In the genomic region with DNA sequence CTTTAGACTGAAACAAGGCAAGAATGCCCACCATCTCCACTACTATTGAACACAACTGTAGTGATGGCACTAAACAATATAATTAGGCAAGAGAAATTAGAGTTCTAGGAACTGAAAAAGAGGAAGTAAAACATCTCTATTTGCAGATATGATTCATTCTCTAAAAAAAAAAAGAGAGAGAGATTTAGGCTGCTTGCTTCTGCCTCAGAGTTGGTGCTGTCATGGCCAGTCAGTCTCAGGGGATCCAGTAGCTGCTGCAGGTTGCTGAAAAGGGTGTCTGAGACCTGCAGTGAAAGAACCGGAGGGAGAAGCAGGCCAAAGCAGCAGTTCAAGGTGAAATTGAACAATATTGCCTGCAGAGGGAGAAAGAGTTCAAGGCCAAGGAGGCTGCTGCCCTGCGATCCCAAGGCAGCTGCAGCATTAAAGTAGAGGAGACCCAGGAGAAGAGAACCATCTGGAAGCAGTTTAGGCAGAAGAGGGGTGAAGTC, we compare ENCODE assay signal across 9 cellular contexts.
DNase-seq lines count a peak whose midpoint lies in the region; ATAC-seq and TF ChIP-seq lines count a peak whose summit lies in the region.
"Had no signal": no experiment of that assay in that cellular context is flagged by ENCODE, and none has a peak within 500 bp of the region (broad histone marks: within the 10 kb centered on the region; RNA-seq: fewer than 3 reads in every experiment).

No MANE protein-coding gene starts in this region.

- no peaks in the 10 kb centered on the region for H3K27me3 ChIP-seq in NT2/D1 (ENCODE audit: insufficient read depth, insufficient read length)
- H3K27me3 ChIP-seq in effector memory CD4-positive, alpha-beta T cell (replicated peaks; ENCODE audit: control insufficient read depth, insufficient read depth, low read length, poor library complexity, severe bottlenecking) = no peaks in the 10 kb centered on the region
- H3K27me3 ChIP-seq: adrenal gland had no signal

- no peaks in the 10 kb centered on the region for H3K9me3 Mint-ChIP-seq in stimulated activated naive CD8-positive, alpha-beta T cell treated with anti-CD3 and anti-CD28 coated beads, Interleukin-15, amount 100 ng/mL, for 72 hours

- H3K27ac Mint-ChIP-seq in stimulated activated naive CD8-positive, alpha-beta T cell treated with anti-CD3 and anti-CD28 coated beads, Interleukin-15, amount 100 ng/mL, for 72 hours = no peak overlapping the region

- peak; percentile 27 for TF ChIP-seq CTCF in foreskin fibroblast (IDR thresholded peaks at IDR 0.05; ENCODE audit: low read depth, low read length)

- H3K4me3 Mint-ChIP-seq in stimulated activated naive CD8-positive, alpha-beta T cell treated with anti-CD3 and anti-CD28 coated beads, Interleukin-15, amount 100 ng/mL, for 72 hours = no peak overlapping the region

- peak; percentile 4 for DNase-seq in stimulated activated naive CD8-positive, alpha-beta T cell treated with anti-CD3 and anti-CD28 coated beads, Interleukin-15, Interleukin-2, amounts not matched to agents 100 U/mL and 50 U/mL, for 24 hours
- DNase-seq in stimulated activated naive CD8-positive, alpha-beta T cell treated with anti-CD3 and anti-CD28 coated beads, Interleukin-15, amount 100 ng/mL, for 72 hours = no peak
- DNase-seq in NT2/D1 (ENCODE audit: low read depth, low spot score) (peak; percentile 15), foreskin fibroblast (peak in 1 of 2 donors; percentile 15), substantia nigra (lab: John Stamatoyannopoulos, UW) (no peak), NCI-H2107 treated with DMSO at 0.1 percent for 48 hours (lab: John Stamatoyannopoulos, UW; ENCODE audit: unreplicated experiment) (no peak)
- no peak for DNase-seq in effector memory CD4-positive, alpha-beta T cell

- H3K4me1 ChIP-seq in NT2/D1 (ENCODE audit: insufficient read depth, insufficient read length) = no peaks in the 10 kb centered on the region
- H3K4me1 ChIP-seq in effector memory CD4-positive, alpha-beta T cell (ENCODE audit: control insufficient read depth, insufficient read depth, low read length, poor library complexity, severe bottlenecking) = no peaks in the 10 kb centered on the region
- H3K4me1 ChIP-seq: adrenal gland had no signal

- peaks cover 4% of the 10 kb centered on the region for H3K36me3 ChIP-seq in NT2/D1 (ENCODE audit: insufficient read depth, insufficient read length, low read length)
- H3K36me3 ChIP-seq in effector memory CD4-positive, alpha-beta T cell (ENCODE audit: control insufficient read depth, insufficient read depth, low read length) = peaks cover 10% of the 10 kb centered on the region
- H3K36me3 ChIP-seq: adrenal gland had no signal

- no peak overlapping the region for H3K9ac ChIP-seq in NT2/D1 (ENCODE audit: insufficient read length, low read depth)

- peak; percentile 71 for ATAC-seq in stimulated activated naive CD8-positive, alpha-beta T cell treated with anti-CD3 and anti-CD28 coated beads, Interleukin-15, Interleukin-2, amounts not matched to agents 100 U/mL and 50 U/mL, for 24 hours
- no peak for ATAC-seq in stimulated activated naive CD8-positive, alpha-beta T cell treated with anti-CD3 and anti-CD28 coated beads, Interleukin-15, amount 100 ng/mL, for 72 hours
- peak; percentile 99 for ATAC-seq in HG02884 (IDR thresholded peaks at IDR 0.05; ENCODE audit: unreplicated experiment)

- no peaks in the 10 kb centered on the region for H3K9me3 ChIP-seq in NT2/D1 (ENCODE audit: insufficient read depth, low read length)
- H3K9me3 ChIP-seq in effector memory CD4-positive, alpha-beta T cell (ENCODE audit: control insufficient read depth, low read length) = no peaks in the 10 kb centered on the region
- H3K9me3 ChIP-seq: adrenal gland had no signal

- peaks cover 6% of the 10 kb centered on the region for H3K4me1 Mint-ChIP-seq in stimulated activated naive CD8-positive, alpha-beta T cell treated with anti-CD3 and anti-CD28 coated beads, Interleukin-15, amount 100 ng/mL, for 72 hours

- H3K27me3 Mint-ChIP-seq in stimulated activated naive CD8-positive, alpha-beta T cell treated with anti-CD3 and anti-CD28 coated beads, Interleukin-15, amount 100 ng/mL, for 72 hours = no peaks in the 10 kb centered on the region

- no peak overlapping the region for H3K27ac ChIP-seq in substantia nigra (ENCODE audit: low read depth, low read length, poor library complexity, severe bottlenecking)
- no peak overlapping the region for H3K27ac ChIP-seq in effector memory CD4-positive, alpha-beta T cell (ENCODE audit: insufficient read depth, low read length, poor library complexity, severe bottlenecking)
- H3K27ac ChIP-seq: adrenal gland had no signal

- no peak overlapping the region for H3K4me3 ChIP-seq in NT2/D1 (ENCODE audit: insufficient read length, low read depth)
- no peak overlapping the region for H3K4me3 ChIP-seq in foreskin fibroblast (ENCODE audit: low read depth in 1 of 2, low read length in 2 of 2)
- H3K4me3 ChIP-seq in effector memory CD4-positive, alpha-beta T cell (ENCODE audit: insufficient read depth, low read depth, low read length, poor library complexity, severe bottlenecking) = no peak overlapping the region
- H3K4me3 ChIP-seq: adrenal gland had no signal

Comparison
In these comparisons a context has a peak if more than half of its experiments do, and no peak if none do; other contexts are left out.
1. DNase-seq: peak in stimulated activated naive CD8-positive, alpha-beta T cell treated with anti-CD3 and anti-CD28 coated beads, Interleukin-15, Interleukin-2, amounts not matched to agents 100 U/mL and 50 U/mL, for 24 hours (single experiment) and NT2/D1 (single experiment); none in stimulated activated naive CD8-positive, alpha-beta T cell treated with anti-CD3 and anti-CD28 coated beads, Interleukin-15, amount 100 ng/mL, for 72 hours (0 of 2), substantia nigra (0 of 49), effector memory CD4-positive, alpha-beta T cell (0 of 3) and NCI-H2107 treated with DMSO at 0.1 percent for 48 hours (single experiment).